Comparison of ENCODE assay signal across 12 cellular contexts in the genomic region with DNA sequence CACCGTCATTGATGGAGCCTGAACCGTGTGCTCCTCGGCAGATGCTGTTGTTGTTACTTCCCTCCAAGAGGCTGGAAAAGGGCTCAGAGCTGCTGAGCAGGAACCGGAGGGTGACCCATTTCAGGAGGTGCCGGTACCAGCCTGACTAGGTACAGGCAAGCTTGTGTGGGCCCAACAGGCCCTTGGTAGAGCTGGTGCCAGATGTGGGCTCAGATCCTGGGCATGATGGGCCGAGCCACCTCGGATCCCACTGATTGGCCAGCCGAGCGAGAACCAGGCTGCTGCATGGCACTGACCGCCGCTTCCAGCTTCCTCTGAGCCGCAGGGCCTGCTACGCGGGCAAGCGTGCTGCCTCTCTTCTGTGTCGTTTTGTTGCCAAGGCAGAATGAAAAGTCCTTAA. TPM values are rescaled to one million over a fixed set of nuclear protein-coding genes. Genes with fewer than 3 reads are reported as not detected.
DNase-seq lines count a peak whose midpoint lies in the region; ATAC-seq and TF ChIP-seq lines count a peak whose summit lies in the region.
"Had no signal": no experiment of that assay in that cellular context is flagged by ENCODE, and none has a peak within 500 bp of the region (broad histone marks: within the 10 kb centered on the region; RNA-seq: fewer than 3 reads in every experiment).

No MANE protein-coding gene starts in this region.

- H3K4me3 ChIP-seq in lower lobe of right lung (no peak overlapping the region), uterus (no peak overlapping the region), testis (no peak overlapping the region)
- H3K4me3 ChIP-seq: HAP-1, MG63 had no signal

- peaks cover 18% of the 10 kb centered on the region for H3K4me1 Mint-ChIP-seq in stimulated activated naive CD8-positive, alpha-beta T cell treated with anti-CD3 and anti-CD28 coated beads, Interleukin-15, Interleukin-2, amounts not matched to agents 100 ng/mL and 50 ng/mL, for 24 hours (ENCODE audit: low read depth)
- peaks cover 35% of the 10 kb centered on the region for H3K4me1 Mint-ChIP-seq in stimulated activated naive CD8-positive, alpha-beta T cell treated with anti-CD3 and anti-CD28 coated beads, Interleukin-15, amount 100 ng/mL, for 72 hours
- peaks cover 36% of the 10 kb centered on the region for H3K4me1 Mint-ChIP-seq in activated B cell treated with CpG ODN at 0.5 μM for 24 hours

- DNase-seq in stimulated activated naive CD8-positive, alpha-beta T cell treated with anti-CD3 and anti-CD28 coated beads, Interleukin-15, amount 100 ng/mL, for 72 hours: no peak
- DNase-seq in activated B cell treated with CpG ODN at 0.5 μM for 24 hours: peak; percentile 12
- peak; percentile 47 for DNase-seq in lower lobe of right lung
- peak; percentile 13 to 16 for DNase-seq in uterus
- no peak for DNase-seq in stimulated activated naive CD4-positive, alpha-beta T cell (lab: John Stamatoyannopoulos, UW)
- no peak for DNase-seq in testis
- DNase-seq in NCI-H187 treated with DMSO at 0.1 percent for 48 hours (lab: John Stamatoyannopoulos, UW): no peak
- DNase-seq: MG63, NCI-H2171 treated with DMSO at 0.1 percent for 48 hours had no signal

- CTCF ChIA-PET in activated B cell treated with CpG ODN at 0.5 μM for 24 hours (lab: Charles Lee): no interaction called here

- no peaks in the 10 kb centered on the region for H3K27me3 Mint-ChIP-seq in stimulated activated naive CD8-positive, alpha-beta T cell treated with anti-CD3 and anti-CD28 coated beads, Interleukin-15, Interleukin-2, amounts not matched to agents 100 ng/mL and 50 ng/mL, for 24 hours
- H3K27me3 Mint-ChIP-seq in stimulated activated naive CD8-positive, alpha-beta T cell treated with anti-CD3 and anti-CD28 coated beads, Interleukin-15, amount 100 ng/mL, for 72 hours: no peaks in the 10 kb centered on the region
- no peaks in the 10 kb centered on the region for H3K27me3 Mint-ChIP-seq in activated B cell treated with CpG ODN at 0.5 μM for 24 hours

- no peak for ATAC-seq in stimulated activated naive CD8-positive, alpha-beta T cell treated with anti-CD3 and anti-CD28 coated beads, Interleukin-15, amount 100 ng/mL, for 72 hours
- ATAC-seq in activated B cell treated with CpG ODN at 0.5 μM for 24 hours (ENCODE audit: low read depth): no peak
- ATAC-seq in lower lobe of right lung: no peak

- POLR2A ChIA-PET in activated B cell treated with CpG ODN at 0.5 μM for 24 hours (lab: Charles Lee): no interaction called here

- WGBS in testis, 2 donors: 90 to 92% methylated on average over 11 to 16 of the region's 16 CpGs

- no peaks in the 10 kb centered on the region for H3K9me3 Mint-ChIP-seq in stimulated activated naive CD8-positive, alpha-beta T cell treated with anti-CD3 and anti-CD28 coated beads, Interleukin-15, Interleukin-2, amounts not matched to agents 100 ng/mL and 50 ng/mL, for 24 hours
- H3K9me3 Mint-ChIP-seq in stimulated activated naive CD8-positive, alpha-beta T cell treated with anti-CD3 and anti-CD28 coated beads, Interleukin-15, amount 100 ng/mL, for 72 hours: no peaks in the 10 kb centered on the region
- no peaks in the 10 kb centered on the region for H3K9me3 Mint-ChIP-seq in activated B cell treated with CpG ODN at 0.5 μM for 24 hours
- H3K9me3 Mint-ChIP-seq: mesothelial cell of epicardium had no signal

- H3K9me3 ChIP-seq in lower lobe of right lung: no peaks in the 10 kb centered on the region
- no peaks in the 10 kb centered on the region for H3K9me3 ChIP-seq in uterus
- H3K9me3 ChIP-seq in testis: no peaks in the 10 kb centered on the region
- H3K9me3 ChIP-seq: HAP-1, MG63 had no signal

- H3K27me3 ChIP-seq in lower lobe of right lung (ENCODE audit: low read depth): no peaks in the 10 kb centered on the region
- no peaks in the 10 kb centered on the region for H3K27me3 ChIP-seq in uterus
- H3K27me3 ChIP-seq in testis: no peaks in the 10 kb centered on the region
- H3K27me3 ChIP-seq: MG63 had no signal

- TF ChIP-seq CTCF in activated B cell treated with CpG ODN at 0.5 μM for 24 hours (IDR thresholded peaks at IDR 0.05): no peak
- no peak for TF ChIP-seq CTCF in lower lobe of right lung (IDR thresholded peaks at IDR 0.05)
- TF ChIP-seq CTCF in uterus (IDR thresholded peaks at IDR 0.05): no peak
- TF ChIP-seq CTCF in testis (IDR thresholded peaks at IDR 0.05): no peak

- H3K4me3 Mint-ChIP-seq in stimulated activated naive CD8-positive, alpha-beta T cell treated with anti-CD3 and anti-CD28 coated beads, Interleukin-15, Interleukin-2, amounts not matched to agents 100 ng/mL and 50 ng/mL, for 24 hours: no peak overlapping the region
- no peak overlapping the region for H3K4me3 Mint-ChIP-seq in stimulated activated naive CD8-positive, alpha-beta T cell treated with anti-CD3 and anti-CD28 coated beads, Interleukin-15, amount 100 ng/mL, for 72 hours
- no peak overlapping the region for H3K4me3 Mint-ChIP-seq in activated B cell treated with CpG ODN at 0.5 μM for 24 hours
- H3K4me3 Mint-ChIP-seq: mesothelial cell of epicardium had no signal

- H3K27ac Mint-ChIP-seq in stimulated activated naive CD8-positive, alpha-beta T cell treated with anti-CD3 and anti-CD28 coated beads, Interleukin-15, Interleukin-2, amounts not matched to agents 100 ng/mL and 50 ng/mL, for 24 hours: peak overlapping the region; percentile 76
- peak overlapping the region in 1 of 2 donors; percentile 48 for H3K27ac Mint-ChIP-seq in stimulated activated naive CD8-positive, alpha-beta T cell treated with anti-CD3 and anti-CD28 coated beads, Interleukin-15, amount 100 ng/mL, for 72 hours
- peak overlapping the region; percentile 24 for H3K27ac Mint-ChIP-seq in activated B cell treated with CpG ODN at 0.5 μM for 24 hours

- H3K36me3 ChIP-seq in lower lobe of right lung: peaks cover 70% of the 10 kb centered on the region
- H3K36me3 ChIP-seq in uterus: no peaks in the 10 kb centered on the region
- H3K36me3 ChIP-seq in testis (ENCODE audit: low read depth, missing control alignments): no peaks in the 10 kb centered on the region

- TF ChIP-seq POLR2A in uterus (IDR thresholded peaks at IDR 0.05) (no peak), testis (IDR thresholded peaks at IDR 0.05) (no peak)

- peaks cover 56% of the 10 kb centered on the region for H3K36me3 Mint-ChIP-seq in stimulated activated naive CD8-positive, alpha-beta T cell treated with anti-CD3 and anti-CD28 coated beads, Interleukin-15, Interleukin-2, amounts not matched to agents 100 ng/mL and 50 ng/mL, for 24 hours (ENCODE audit: low read depth)
- H3K36me3 Mint-ChIP-seq in activated B cell treated with CpG ODN at 0.5 μM for 24 hours (ENCODE audit: low read depth): peaks cover 75% of the 10 kb centered on the region

- intact Hi-C loops in activated B cell treated with CpG ODN at 0.5 μM for 24 hours (cut with micrococcal nuclease) (no loop called here), lower lobe of right lung (cut with DNase I) (no loop called here), uterus (cut with DNase I; ENCODE audit: low total_unique reads) (no loop called here), testis (cut with DNase I; ENCODE audit: low total_unique reads) (no loop called here)

- H3K27ac ChIP-seq in lower lobe of right lung (peak overlapping the region; percentile 58), uterus (no peak overlapping the region), testis (no peak overlapping the region)

- H3K4me1 ChIP-seq in lower lobe of right lung: peaks cover 49% of the 10 kb centered on the region
- H3K4me1 ChIP-seq in uterus: peaks cover 0 to 10% of the 10 kb centered on the region in 2 donors
- H3K4me1 ChIP-seq in testis: peaks cover 7% of the 10 kb centered on the region

RNA-seq across cellular contexts. Expression of a gene that starts 33.7 kb away (rescaled TPM):
- 56.3 and 57.3 TPM in 2 replicates for total RNA-seq in activated B cell treated with CpG ODN at 0.5 μM for 24 hours
- 20.7 TPM for total RNA-seq in lower lobe of right lung
- 10 to 100 TPM in 3 of 4 donors, 1 to 10 TPM in 1; 2.0 to 22.5 (median 13.0) TPM for total RNA-seq in uterus
- 10 to 100 TPM; 17.4 to 25.4 TPM for total RNA-seq in testis
- 15.0 TPM for polyA plus RNA-seq in testis (ENCODE audit: insufficient read depth, low read depth, low replicate concordance)

RNA-seq across cellular contexts. Expression of a gene that starts 33.9 kb away (rescaled TPM):
- total RNA-seq in activated B cell treated with CpG ODN at 0.5 μM for 24 hours (1.4 and 2.1 TPM in 2 replicates), lower lobe of right lung (7.1 TPM), uterus (1 to 10 TPM in 3 of 4 donors, not detected in 1; 1.0 to 9.4 (median 6.0) TPM), testis (10 to 100 TPM; 33.8 to 73.0 TPM)
- polyA plus RNA-seq in testis (ENCODE audit: insufficient read depth, low read depth, low replicate concordance): 106 TPM

Comparison
In these comparisons a context has a peak if more than half of its experiments do, and no peak if none do; other contexts are left out.
1. DNase-seq: peak in activated B cell treated with CpG ODN at 0.5 μM for 24 hours (single experiment), lower lobe of right lung (single experiment) and uterus (2 of 2); none in stimulated activated naive CD8-positive, alpha-beta T cell treated with anti-CD3 and anti-CD28 coated beads, Interleukin-15, amount 100 ng/mL, for 72 hours (0 of 2), stimulated activated naive CD4-positive, alpha-beta T cell (0 of 6), testis (single experiment) and NCI-H187 treated with DMSO at 0.1 percent for 48 hours (single experiment).